In genomic region chr16:81624718-81625543, GRCh38 we compare ENCODE assay signal across 1 cellular context.
A peak's percentile ranks its signal among the peaks of the same experiment; 100 is the strongest.
TF ChIP-seq lines count a peak whose summit lies in the region.

No MANE protein-coding gene starts in this region.

TF ChIP-seq in HepG2, 621 proteins besides CTCF, POLR2A, EP300 and RAD21 (continued from another document and continues in another):
- TF ChIP-seq, protein P1, sequence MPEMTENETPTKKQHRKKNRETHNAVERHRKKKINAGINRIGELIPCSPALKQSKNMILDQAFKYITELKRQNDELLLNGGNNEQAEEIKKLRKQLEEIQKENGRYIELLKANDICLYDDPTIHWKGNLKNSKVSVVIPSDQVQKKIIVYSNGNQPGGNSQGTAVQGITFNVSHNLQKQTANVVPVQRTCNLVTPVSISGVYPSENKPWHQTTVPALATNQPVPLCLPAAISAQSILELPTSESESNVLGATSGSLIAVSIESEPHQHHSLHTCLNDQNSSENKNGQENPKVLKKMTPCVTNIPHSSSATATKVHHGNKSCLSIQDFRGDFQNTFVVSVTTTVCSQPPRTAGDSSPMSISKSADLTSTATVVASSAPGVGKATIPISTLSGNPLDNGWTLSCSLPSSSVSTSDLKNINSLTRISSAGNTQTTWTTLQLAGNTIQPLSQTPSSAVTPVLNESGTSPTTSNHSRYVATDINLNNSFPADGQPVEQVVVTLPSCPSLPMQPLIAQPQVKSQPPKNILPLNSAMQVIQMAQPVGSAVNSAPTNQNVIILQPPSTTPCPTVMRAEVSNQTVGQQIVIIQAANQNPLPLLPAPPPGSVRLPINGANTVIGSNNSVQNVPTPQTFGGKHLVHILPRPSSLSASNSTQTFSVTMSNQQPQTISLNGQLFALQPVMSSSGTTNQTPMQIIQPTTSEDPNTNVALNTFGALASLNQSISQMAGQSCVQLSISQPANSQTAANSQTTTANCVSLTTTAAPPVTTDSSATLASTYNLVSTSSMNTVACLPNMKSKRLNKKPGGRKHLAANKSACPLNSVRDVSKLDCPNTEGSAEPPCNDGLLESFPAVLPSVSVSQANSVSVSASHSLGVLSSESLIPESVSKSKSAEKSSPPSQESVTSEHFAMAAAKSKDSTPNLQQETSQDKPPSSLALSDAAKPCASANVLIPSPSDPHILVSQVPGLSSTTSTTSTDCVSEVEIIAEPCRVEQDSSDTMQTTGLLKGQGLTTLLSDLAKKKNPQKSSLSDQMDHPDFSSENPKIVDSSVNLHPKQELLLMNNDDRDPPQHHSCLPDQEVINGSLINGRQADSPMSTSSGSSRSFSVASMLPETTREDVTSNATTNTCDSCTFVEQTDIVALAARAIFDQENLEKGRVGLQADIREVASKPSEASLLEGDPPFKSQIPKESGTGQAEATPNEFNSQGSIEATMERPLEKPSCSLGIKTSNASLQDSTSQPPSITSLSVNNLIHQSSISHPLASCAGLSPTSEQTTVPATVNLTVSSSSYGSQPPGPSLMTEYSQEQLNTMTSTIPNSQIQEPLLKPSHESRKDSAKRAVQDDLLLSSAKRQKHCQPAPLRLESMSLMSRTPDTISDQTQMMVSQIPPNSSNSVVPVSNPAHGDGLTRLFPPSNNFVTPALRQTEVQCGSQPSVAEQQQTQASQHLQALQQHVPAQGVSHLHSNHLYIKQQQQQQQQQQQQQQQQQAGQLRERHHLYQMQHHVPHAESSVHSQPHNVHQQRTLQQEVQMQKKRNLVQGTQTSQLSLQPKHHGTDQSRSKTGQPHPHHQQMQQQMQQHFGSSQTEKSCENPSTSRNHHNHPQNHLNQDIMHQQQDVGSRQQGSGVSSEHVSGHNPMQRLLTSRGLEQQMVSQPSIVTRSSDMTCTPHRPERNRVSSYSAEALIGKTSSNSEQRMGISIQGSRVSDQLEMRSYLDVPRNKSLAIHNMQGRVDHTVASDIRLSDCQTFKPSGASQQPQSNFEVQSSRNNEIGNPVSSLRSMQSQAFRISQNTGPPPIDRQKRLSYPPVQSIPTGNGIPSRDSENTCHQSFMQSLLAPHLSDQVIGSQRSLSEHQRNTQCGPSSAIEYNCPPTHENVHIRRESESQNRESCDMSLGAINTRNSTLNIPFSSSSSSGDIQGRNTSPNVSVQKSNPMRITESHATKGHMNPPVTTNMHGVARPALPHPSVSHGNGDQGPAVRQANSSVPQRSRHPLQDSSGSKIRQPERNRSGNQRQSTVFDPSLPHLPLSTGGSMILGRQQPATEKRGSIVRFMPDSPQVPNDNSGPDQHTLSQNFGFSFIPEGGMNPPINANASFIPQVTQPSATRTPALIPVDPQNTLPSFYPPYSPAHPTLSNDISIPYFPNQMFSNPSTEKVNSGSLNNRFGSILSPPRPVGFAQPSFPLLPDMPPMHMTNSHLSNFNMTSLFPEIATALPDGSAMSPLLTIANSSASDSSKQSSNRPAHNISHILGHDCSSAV (CRISPR knock-in tag; IDR thresholded peaks at IDR 0.05; ENCODE audit: borderline replicate concordance): 0 out of 2 replicates have a peak, but pooled peaks have one; percentile 54
- TF ChIP-seq ZNF441 (CRISPR knock-in tag; IDR thresholded peaks at IDR 0.05; ENCODE audit: borderline replicate concordance): 0 out of 2 replicates have a peak, but pooled peaks have one; percentile 47
- TF ChIP-seq DBP (CRISPR knock-in tag; IDR thresholded peaks at IDR 0.05; ENCODE audit: not compliant biosample characterization): no peak
- no peak for TF ChIP-seq ZNF841 (CRISPR knock-in tag; IDR thresholded peaks at IDR 0.05; ENCODE audit: borderline replicate concordance)
- TF ChIP-seq YEATS4 (CRISPR knock-in tag; IDR thresholded peaks at IDR 0.05; ENCODE audit: borderline replicate concordance): peak; percentile 46; the same call in 1 of the 2 replicates
- TF ChIP-seq ESRRA (CRISPR knock-in tag; IDR thresholded peaks at IDR 0.05; ENCODE audit: low read depth): peak; percentile 84; the same call in 1 of the 2 replicates
- TF ChIP-seq GATA4 (IDR thresholded peaks at IDR 0.05; ENCODE audit: borderline replicate concordance, low read depth): no peak
- peak; percentile 56; the same call in 1 of the 2 replicates for TF ChIP-seq HMG20A (CRISPR knock-in tag; IDR thresholded peaks at IDR 0.05; ENCODE audit: borderline replicate concordance)
- TF ChIP-seq, protein P2, sequence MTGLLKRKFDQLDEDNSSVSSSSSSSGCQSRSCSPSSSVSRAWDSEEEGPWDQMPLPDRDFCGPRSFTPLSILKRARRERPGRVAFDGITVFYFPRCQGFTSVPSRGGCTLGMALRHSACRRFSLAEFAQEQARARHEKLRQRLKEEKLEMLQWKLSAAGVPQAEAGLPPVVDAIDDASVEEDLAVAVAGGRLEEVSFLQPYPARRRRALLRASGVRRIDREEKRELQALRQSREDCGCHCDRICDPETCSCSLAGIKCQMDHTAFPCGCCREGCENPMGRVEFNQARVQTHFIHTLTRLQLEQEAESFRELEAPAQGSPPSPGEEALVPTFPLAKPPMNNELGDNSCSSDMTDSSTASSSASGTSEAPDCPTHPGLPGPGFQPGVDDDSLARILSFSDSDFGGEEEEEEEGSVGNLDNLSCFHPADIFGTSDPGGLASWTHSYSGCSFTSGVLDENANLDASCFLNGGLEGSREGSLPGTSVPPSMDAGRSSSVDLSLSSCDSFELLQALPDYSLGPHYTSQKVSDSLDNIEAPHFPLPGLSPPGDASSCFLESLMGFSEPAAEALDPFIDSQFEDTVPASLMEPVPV (CRISPR knock-in tag; IDR thresholded peaks at IDR 0.05): no peak
- peak; percentile 50 for TF ChIP-seq CBX1 (IDR thresholded peaks at IDR 0.05; ENCODE audit: low read depth)
- peak; percentile 71 for TF ChIP-seq RCOR2 (CRISPR knock-in tag; IDR thresholded peaks at IDR 0.05)
- TF ChIP-seq, protein P3, sequence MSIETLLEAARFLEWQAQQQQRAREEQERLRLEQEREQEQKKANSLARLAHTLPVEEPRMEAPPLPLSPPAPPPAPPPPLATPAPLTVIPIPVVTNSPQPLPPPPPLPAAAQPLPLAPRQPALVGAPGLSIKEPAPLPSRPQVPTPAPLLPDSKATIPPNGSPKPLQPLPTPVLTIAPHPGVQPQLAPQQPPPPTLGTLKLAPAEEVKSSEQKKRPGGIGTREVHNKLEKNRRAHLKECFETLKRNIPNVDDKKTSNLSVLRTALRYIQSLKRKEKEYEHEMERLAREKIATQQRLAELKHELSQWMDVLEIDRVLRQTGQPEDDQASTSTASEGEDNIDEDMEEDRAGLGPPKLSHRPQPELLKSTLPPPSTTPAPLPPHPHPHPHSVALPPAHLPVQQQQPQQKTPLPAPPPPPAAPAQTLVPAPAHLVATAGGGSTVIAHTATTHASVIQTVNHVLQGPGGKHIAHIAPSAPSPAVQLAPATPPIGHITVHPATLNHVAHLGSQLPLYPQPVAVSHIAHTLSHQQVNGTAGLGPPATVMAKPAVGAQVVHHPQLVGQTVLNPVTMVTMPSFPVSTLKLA (IDR thresholded peaks at IDR 0.05): no peak
- TF ChIP-seq IKZF1 (IDR thresholded peaks at IDR 0.05): no peak
- TF ChIP-seq ZNF30 (CRISPR knock-in tag; IDR thresholded peaks at IDR 0.05): no peak
- peak; percentile 85 for TF ChIP-seq HHEX (CRISPR knock-in tag; IDR thresholded peaks at IDR 0.05)
- TF ChIP-seq, protein P4, sequence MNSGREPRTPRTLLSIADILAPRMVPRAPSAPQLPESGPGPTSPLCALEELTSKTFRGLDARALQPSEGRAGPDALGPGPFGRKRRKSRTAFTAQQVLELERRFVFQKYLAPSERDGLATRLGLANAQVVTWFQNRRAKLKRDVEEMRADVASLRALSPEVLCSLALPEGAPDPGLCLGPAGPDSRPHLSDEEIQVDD (CRISPR knock-in tag; IDR thresholded peaks at IDR 0.05; ENCODE audit: borderline replicate concordance): 0 out of 2 replicates have a peak, but pooled peaks have one; percentile 66
- TF ChIP-seq NCOR1 (IDR thresholded peaks at IDR 0.05; ENCODE audit: borderline replicate concordance, low read length): peak; percentile 53; the same call in 1 of the 2 replicates
- no peak for TF ChIP-seq PTBP1 (IDR thresholded peaks at IDR 0.05; ENCODE audit: low read depth, low read length, poor library complexity, severe bottlenecking)
- TF ChIP-seq, protein P5, sequence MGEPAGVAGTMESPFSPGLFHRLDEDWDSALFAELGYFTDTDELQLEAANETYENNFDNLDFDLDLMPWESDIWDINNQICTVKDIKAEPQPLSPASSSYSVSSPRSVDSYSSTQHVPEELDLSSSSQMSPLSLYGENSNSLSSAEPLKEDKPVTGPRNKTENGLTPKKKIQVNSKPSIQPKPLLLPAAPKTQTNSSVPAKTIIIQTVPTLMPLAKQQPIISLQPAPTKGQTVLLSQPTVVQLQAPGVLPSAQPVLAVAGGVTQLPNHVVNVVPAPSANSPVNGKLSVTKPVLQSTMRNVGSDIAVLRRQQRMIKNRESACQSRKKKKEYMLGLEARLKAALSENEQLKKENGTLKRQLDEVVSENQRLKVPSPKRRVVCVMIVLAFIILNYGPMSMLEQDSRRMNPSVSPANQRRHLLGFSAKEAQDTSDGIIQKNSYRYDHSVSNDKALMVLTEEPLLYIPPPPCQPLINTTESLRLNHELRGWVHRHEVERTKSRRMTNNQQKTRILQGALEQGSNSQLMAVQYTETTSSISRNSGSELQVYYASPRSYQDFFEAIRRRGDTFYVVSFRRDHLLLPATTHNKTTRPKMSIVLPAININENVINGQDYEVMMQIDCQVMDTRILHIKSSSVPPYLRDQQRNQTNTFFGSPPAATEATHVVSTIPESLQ (CRISPR knock-in tag; conservative IDR thresholded peaks at IDR 0.05): no peak
- TF ChIP-seq, protein P6, sequence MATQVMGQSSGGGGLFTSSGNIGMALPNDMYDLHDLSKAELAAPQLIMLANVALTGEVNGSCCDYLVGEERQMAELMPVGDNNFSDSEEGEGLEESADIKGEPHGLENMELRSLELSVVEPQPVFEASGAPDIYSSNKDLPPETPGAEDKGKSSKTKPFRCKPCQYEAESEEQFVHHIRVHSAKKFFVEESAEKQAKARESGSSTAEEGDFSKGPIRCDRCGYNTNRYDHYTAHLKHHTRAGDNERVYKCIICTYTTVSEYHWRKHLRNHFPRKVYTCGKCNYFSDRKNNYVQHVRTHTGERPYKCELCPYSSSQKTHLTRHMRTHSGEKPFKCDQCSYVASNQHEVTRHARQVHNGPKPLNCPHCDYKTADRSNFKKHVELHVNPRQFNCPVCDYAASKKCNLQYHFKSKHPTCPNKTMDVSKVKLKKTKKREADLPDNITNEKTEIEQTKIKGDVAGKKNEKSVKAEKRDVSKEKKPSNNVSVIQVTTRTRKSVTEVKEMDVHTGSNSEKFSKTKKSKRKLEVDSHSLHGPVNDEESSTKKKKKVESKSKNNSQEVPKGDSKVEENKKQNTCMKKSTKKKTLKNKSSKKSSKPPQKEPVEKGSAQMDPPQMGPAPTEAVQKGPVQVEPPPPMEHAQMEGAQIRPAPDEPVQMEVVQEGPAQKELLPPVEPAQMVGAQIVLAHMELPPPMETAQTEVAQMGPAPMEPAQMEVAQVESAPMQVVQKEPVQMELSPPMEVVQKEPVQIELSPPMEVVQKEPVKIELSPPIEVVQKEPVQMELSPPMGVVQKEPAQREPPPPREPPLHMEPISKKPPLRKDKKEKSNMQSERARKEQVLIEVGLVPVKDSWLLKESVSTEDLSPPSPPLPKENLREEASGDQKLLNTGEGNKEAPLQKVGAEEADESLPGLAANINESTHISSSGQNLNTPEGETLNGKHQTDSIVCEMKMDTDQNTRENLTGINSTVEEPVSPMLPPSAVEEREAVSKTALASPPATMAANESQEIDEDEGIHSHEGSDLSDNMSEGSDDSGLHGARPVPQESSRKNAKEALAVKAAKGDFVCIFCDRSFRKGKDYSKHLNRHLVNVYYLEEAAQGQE (IDR thresholded peaks at IDR 0.05; ENCODE audit: borderline replicate concordance in 1 of 2, low read depth in 1 of 2, low read length in 2 of 2): no peak
- no peak for TF ChIP-seq NFAT5 (CRISPR knock-in tag; IDR thresholded peaks at IDR 0.05)
- no peak for TF ChIP-seq ZNF773 (CRISPR knock-in tag; IDR thresholded peaks at IDR 0.05; ENCODE audit: borderline replicate concordance)
- no peak for TF ChIP-seq MTERF4 (CRISPR knock-in tag; IDR thresholded peaks at IDR 0.05)
- TF ChIP-seq NKX3-1 (CRISPR knock-in tag; IDR thresholded peaks at IDR 0.05): no peak
- peak; percentile 83 for TF ChIP-seq MED1 (CRISPR knock-in tag; IDR thresholded peaks at IDR 0.05)
- TF ChIP-seq PRPF4 (IDR thresholded peaks at IDR 0.05; ENCODE audit: low read depth, low read length, poor library complexity, severe bottlenecking): no peak
- TF ChIP-seq RAD51 (IDR thresholded peaks at IDR 0.05; ENCODE audit: borderline replicate concordance): no peak
- TF ChIP-seq CEBPB (IDR thresholded peaks at IDR 0.05; ENCODE audit: borderline replicate concordance, low read depth, low read length): no peak
